ENCODE assay signal across 8 cellular contexts in genomic region chr10:91796332-91797076, GRCh38. TPM values are rescaled to one million over a fixed set of nuclear protein-coding genes. Genes with fewer than 3 reads are reported as not detected.
DNase-seq lines count a peak whose midpoint lies in the region; ATAC-seq and TF ChIP-seq lines count a peak whose summit lies in the region.

No MANE protein-coding gene starts in this region.

- H3K4me3 ChIP-seq in GM12864 (ENCODE audit: low read depth, low read length) (peak overlapping the region; percentile 97), OCI-LY7 (ENCODE audit: low read depth, low read length, poor library complexity, severe bottlenecking) (peak overlapping the region; percentile 85), cardiac muscle cell (peak overlapping the region; percentile 12), rectal smooth muscle tissue (ENCODE audit: low read length) (peak overlapping the region; percentile 99)

- DNase-seq in GM12864 (ENCODE audit: low read depth) = peak; percentile 61
- peak; percentile 65 for DNase-seq in OCI-LY7 (ENCODE audit: low spot score)
- DNase-seq in activated effector memory CD4-positive, alpha-beta T cell treated with anti-CD3 and anti-CD28 coated beads, Interleukin-2, amount 50 U/mL, for 16 hours = peak; percentile 83
- peak in 1 of 2 donors; percentile 6 for DNase-seq in cardiac muscle cell (ENCODE audit: low read depth in 1 of 2, low spot score in 1 of 2)
- DNase-seq in DMS 273 treated with DMSO at 0.1 percent for 48 hours (lab: John Stamatoyannopoulos, UW) = no peak
- DNase-seq in KG1 (lab: John Stamatoyannopoulos, UW) = no peak

- H2AFZ ChIP-seq in OCI-LY7 (ENCODE audit: low read length) = peak overlapping the region; percentile 91

- H3K9me3 ChIP-seq in OCI-LY7 (ENCODE audit: low read length) (no peaks in the 10 kb centered on the region), cardiac muscle cell (ENCODE audit: low read depth) (no peaks in the 10 kb centered on the region)

- H3K9ac ChIP-seq in rectal smooth muscle tissue (ENCODE audit: low read length) = no peak overlapping the region

- intact Hi-C loops in OCI-LY7 (cut with micrococcal nuclease; ENCODE audit: unreplicated experiment) = loop anchor here (1.0 to 10.0 kb wide), 5 partner anchors 112 to 922 kb away; partner anchors contain the start of gene RPP30

- H3K4me1 ChIP-seq in OCI-LY7 (ENCODE audit: insufficient read depth, low read length, poor library complexity, severe bottlenecking) = peaks cover 33% of the 10 kb centered on the region
- peaks cover 36% of the 10 kb centered on the region for H3K4me1 ChIP-seq in cardiac muscle cell (ENCODE audit: low read depth)
- peaks cover 16% of the 10 kb centered on the region for H3K4me1 ChIP-seq in rectal smooth muscle tissue (ENCODE audit: control insufficient read depth, insufficient read depth, low read length)

- POLR2A ChIA-PET in OCI-LY7 (lab: Charles Lee) = interaction anchor here (0.6 to 1.6 kb wide), 18 partner anchors 9 to 956 kb away, joined by 3 to 11 read pairs (median 4); partner anchors contain the start of gene BTAF1

- H3K79me2 ChIP-seq in OCI-LY7 (ENCODE audit: insufficient read depth, low read depth, low read length) = peaks cover 41% of the 10 kb centered on the region

- ATAC-seq in HG02642 (IDR thresholded peaks at IDR 0.05; ENCODE audit: poor library complexity, unreplicated experiment) = peak; percentile 44

- H3K4me2 ChIP-seq in OCI-LY7 (ENCODE audit: low read length) = peak overlapping the region; percentile 96

- CTCF ChIA-PET in OCI-LY7 (lab: Charles Lee; ENCODE audit: unreplicated experiment) = no interaction called here

- TF ChIP-seq CTCF in GM12864 (IDR thresholded peaks at IDR 0.05; ENCODE audit: low read depth, low read length, missing control alignments) (no peak), OCI-LY7 (conservative IDR thresholded peaks at IDR 0.05; ENCODE audit: low read length) (no peak), cardiac muscle cell (IDR thresholded peaks at IDR 0.05; ENCODE audit: low read depth, low read length) (no peak)

- no TSS peak for BruUV-seq in OCI-LY7 (replicated peaks; lab: Mats Ljungman, UMichigan)

- peak overlapping the region; percentile 84 for H3K27ac ChIP-seq in OCI-LY7 (ENCODE audit: low read depth, low read length, poor library complexity, severe bottlenecking)
- H3K27ac ChIP-seq in cardiac muscle cell = peak overlapping the region; percentile 98
- peak overlapping the region; percentile 52 for H3K27ac ChIP-seq in rectal smooth muscle tissue (ENCODE audit: low read depth, low read length)

- H4K20me1 ChIP-seq in OCI-LY7 (ENCODE audit: insufficient read depth, low read length) = peaks cover 24% of the 10 kb centered on the region

- no peaks in the 10 kb centered on the region for H3K9me2 ChIP-seq in OCI-LY7 (ENCODE audit: insufficient read depth, low read length)

- H3K27me3 ChIP-seq in cardiac muscle cell (no peaks in the 10 kb centered on the region), rectal smooth muscle tissue (ENCODE audit: control insufficient read depth, insufficient read depth, low read length) (no peaks in the 10 kb centered on the region)

- H3K36me3 ChIP-seq in OCI-LY7 (ENCODE audit: insufficient read depth, low read length) (peaks cover 19% of the 10 kb centered on the region), cardiac muscle cell (no peaks in the 10 kb centered on the region), rectal smooth muscle tissue (ENCODE audit: control insufficient read depth, insufficient read depth, low read length) (peaks cover 2% of the 10 kb centered on the region)

RNA-seq across cellular contexts. Expression of gene TNKS2, which starts 1.7 kb away (rescaled TPM):
- 18.0 and 20.0 TPM in 2 replicates for total RNA-seq in OCI-LY7 (2014; rRNA removed; shearing (Covaris generic))
- total RNA-seq in OCI-LY7 (2022) = 31.3 and 32.1 TPM in 2 replicates
- 33.0 and 52.9 TPM in 2 replicates for total RNA-seq in cardiac muscle cell
- polyA plus RNA-seq in cardiac muscle cell = 22.8 and 37.1 TPM in 2 replicates

Comparison
In these comparisons a context has a peak if more than half of its experiments do, and no peak if none do; other contexts are left out.
1. DNase-seq: peak in GM12864 (single experiment), OCI-LY7 (single experiment) and activated effector memory CD4-positive, alpha-beta T cell treated with anti-CD3 and anti-CD28 coated beads, Interleukin-2, amount 50 U/mL, for 16 hours (single experiment); none in DMS 273 treated with DMSO at 0.1 percent for 48 hours (single experiment) and KG1 (single experiment).
2. H3K4me3 ChIP-seq: peak in every context shown above with its lines; median percentile 99 in rectal smooth muscle tissue; 97 in GM12864; 85 in OCI-LY7; 12 in cardiac muscle cell.
3. Peak in every context shown above with its lines, with median percentiles within 50 percentile points of each other: H3K27ac ChIP-seq.